In the genomic region with DNA sequence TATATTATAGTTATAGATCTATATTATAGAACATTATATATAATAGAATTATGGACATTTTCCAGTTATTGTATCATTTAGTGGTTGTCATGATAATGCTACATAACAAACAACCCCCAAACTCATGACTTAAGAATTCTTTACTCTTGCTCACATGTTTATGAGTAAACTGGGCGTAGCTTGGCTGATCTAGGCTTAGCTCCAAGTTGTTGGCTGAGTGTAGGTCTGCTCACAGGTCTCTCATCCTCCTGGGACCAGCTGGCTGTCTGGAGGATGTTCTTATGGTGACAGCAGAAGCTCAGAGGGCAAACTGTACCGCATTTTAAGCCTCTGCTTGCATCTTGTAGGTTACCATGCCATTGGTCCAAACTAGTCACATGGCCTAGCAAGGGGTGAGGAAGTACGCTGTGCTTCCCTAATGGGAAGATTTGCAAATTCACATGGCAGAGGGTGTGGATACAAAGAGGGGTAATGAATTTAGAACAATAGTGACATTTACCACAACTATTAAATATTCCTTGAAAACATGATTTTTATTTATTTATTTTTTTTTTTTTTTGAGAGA, we compare ENCODE assay signal across 15 cellular contexts. TPM values are rescaled to one million over a fixed set of nuclear protein-coding genes. Genes with fewer than 3 reads are reported as not detected.
DNase-seq lines count a peak whose midpoint lies in the region; ATAC-seq and TF ChIP-seq lines count a peak whose summit lies in the region.
"Had no signal": no experiment of that assay in that cellular context is flagged by ENCODE, and none has a peak within 500 bp of the region (broad histone marks: within the 10 kb centered on the region; RNA-seq: fewer than 3 reads in every experiment).

No MANE protein-coding gene starts in this region.

- DNase-seq in DND-41 (no peak), fibroblast of the aortic adventitia (ENCODE audit: low read depth) (peak; percentile 16), islet precursor cell (no peak), Kasumi-1 (lab: John Stamatoyannopoulos, UW) (no peak)
- no peak for DNase-seq in CD4-positive, alpha-beta T cell
- DNase-seq: activated CD4-positive, alpha-beta T cell treated with anti-CD3 and anti-CD28 coated beads, Interleukin-2, amount 10 ng/mL, durations not matched to agents 7 days and 5 days; activated effector memory CD4-positive, alpha-beta T cell treated with anti-CD3 and anti-CD28 coated beads, Interleukin-2, amount 50 U/mL, for 16 hours; caudate nucleus; NCI-H1417; SW 1271 had no signal

- no peaks in the 10 kb centered on the region for H3K36me3 ChIP-seq in DND-41 (ENCODE audit: insufficient read depth, low read length)
- H3K36me3 ChIP-seq in SU-DHL-6 (ENCODE audit: low read length): no peaks in the 10 kb centered on the region

- H3K4me3 ChIP-seq in DND-41 (ENCODE audit: low read depth in 1 of 2, low read length in 2 of 2) (no peak overlapping the region), SU-DHL-6 (ENCODE audit: insufficient read depth, low read length, poor library complexity, severe bottlenecking) (no peak overlapping the region), fibroblast of the aortic adventitia (ENCODE audit: low read depth, low read length) (no peak overlapping the region)

- H3K9me3 ChIP-seq in DND-41 (ENCODE audit: insufficient read depth, low read length, severe bottlenecking) (no peaks in the 10 kb centered on the region), SU-DHL-6 (ENCODE audit: insufficient read depth, low read length) (no peaks in the 10 kb centered on the region)
- H3K9me3 ChIP-seq in CD4-positive, alpha-beta T cell (ENCODE audit: control insufficient read depth, low read length): no peaks in the 10 kb centered on the region

- no peaks in the 10 kb centered on the region for H3K79me2 ChIP-seq in DND-41 (ENCODE audit: insufficient read depth, low read length)
- H3K79me2 ChIP-seq in SU-DHL-6 (ENCODE audit: insufficient read depth, low read length): no peaks in the 10 kb centered on the region

- H3K27ac ChIP-seq in DND-41 (ENCODE audit: low read length) (no peak overlapping the region), SU-DHL-6 (ENCODE audit: low read depth, low read length) (no peak overlapping the region)
- no peak overlapping the region for H3K27ac ChIP-seq in CD4-positive, alpha-beta T cell (ENCODE audit: low read depth, low read length)
- H3K27ac ChIP-seq: epithelial cell of prostate had no signal

- CTCF ChIA-PET in CD4-positive, alpha-beta T cell (lab: Charles Lee): no interaction called here

- H3F3A ChIP-seq in SU-DHL-6 (ENCODE audit: insufficient read depth): no peaks in the 10 kb centered on the region

- peaks cover 5% of the 10 kb centered on the region for H3K4me1 Mint-ChIP-seq in CD4-positive, alpha-beta T cell (ENCODE audit: low read depth)

- TF ChIP-seq EP300 in Ishikawa (IDR thresholded peaks at IDR 0.05; ENCODE audit: borderline replicate concordance): no peak

- no peak overlapping the region for H3K4me2 ChIP-seq in DND-41 (ENCODE audit: insufficient read depth, low read length)
- H3K4me2 ChIP-seq in SU-DHL-6 (ENCODE audit: low read depth, low read length, poor library complexity, severe bottlenecking): peak overlapping the region; percentile 6

- POLR2A ChIA-PET in CD4-positive, alpha-beta T cell (lab: Charles Lee): no interaction called here

- H3K9ac ChIP-seq in DND-41 (ENCODE audit: low read depth, low read length) (no peak overlapping the region), SU-DHL-6 (ENCODE audit: low read length) (no peak overlapping the region)

- intact Hi-C loops in CD4-positive, alpha-beta T cell (cut with DNase I, micrococcal nuclease): no loop called here

- H3K27ac Mint-ChIP-seq in CD4-positive, alpha-beta T cell: no peak overlapping the region
- H3K27ac Mint-ChIP-seq: activated CD4-positive, alpha-beta T cell treated with anti-CD3 and anti-CD28 coated beads, Interleukin-2, amount 10 ng/mL, durations not matched to agents 7 days and 5 days had no signal

- no peaks in the 10 kb centered on the region for H3K36me3 Mint-ChIP-seq in CD4-positive, alpha-beta T cell (ENCODE audit: low read depth)

- H3K9me2 ChIP-seq in SU-DHL-6 (replicated peaks; ENCODE audit: insufficient read depth, low read length): no peaks in the 10 kb centered on the region

- TF ChIP-seq CTCF in DND-41 (IDR thresholded peaks at IDR 0.05; ENCODE audit: borderline replicate concordance, extremely low read depth, low read length, poor library complexity, severe bottlenecking): no peak
- no peak for TF ChIP-seq CTCF in SU-DHL-6 (IDR thresholded peaks at IDR 0.05; ENCODE audit: insufficient read depth, low read length, poor library complexity, severe bottlenecking)
- no peak for TF ChIP-seq CTCF in fibroblast of the aortic adventitia (IDR thresholded peaks at IDR 0.05; ENCODE audit: insufficient read depth, low read length)
- no peak for TF ChIP-seq CTCF in CD4-positive, alpha-beta T cell (IDR thresholded peaks at IDR 0.05)

- peaks cover 36% of the 10 kb centered on the region for H3K27me3 Mint-ChIP-seq in CD4-positive, alpha-beta T cell

- H3K9me3 Mint-ChIP-seq in CD4-positive, alpha-beta T cell: no peaks in the 10 kb centered on the region
- H3K9me3 Mint-ChIP-seq: activated CD4-positive, alpha-beta T cell treated with anti-CD3 and anti-CD28 coated beads, Interleukin-2, amount 10 ng/mL, durations not matched to agents 7 days and 5 days had no signal

- H4K20me1 ChIP-seq in DND-41 (ENCODE audit: insufficient read depth, low read length): no peaks in the 10 kb centered on the region
- no peaks in the 10 kb centered on the region for H4K20me1 ChIP-seq in SU-DHL-6 (ENCODE audit: low read depth, low read length)

- no peak overlapping the region for H3K4me3 Mint-ChIP-seq in CD4-positive, alpha-beta T cell
- H3K4me3 Mint-ChIP-seq: activated CD4-positive, alpha-beta T cell treated with anti-CD3 and anti-CD28 coated beads, Interleukin-2, amount 10 ng/mL, durations not matched to agents 7 days and 5 days had no signal

- no peak for TF ChIP-seq RAD21 in Ishikawa (IDR thresholded peaks at IDR 0.05; ENCODE audit: low read depth)

- no peak overlapping the region for H2AFZ ChIP-seq in DND-41 (ENCODE audit: low read depth, low read length)
- H2AFZ ChIP-seq in SU-DHL-6 (ENCODE audit: low read depth, low read length, severe bottlenecking): no peak overlapping the region

- H3K4me1 ChIP-seq in DND-41 (ENCODE audit: insufficient read depth, low read length): no peaks in the 10 kb centered on the region

- ATAC-seq in DND-41 (ENCODE audit: insufficient read depth, low read depth) (peak; percentile 45; the same call in 1 of the 3 replicates), HG03520 (IDR thresholded peaks at IDR 0.05; ENCODE audit: unreplicated experiment) (no peak)
- ATAC-seq in CD4-positive, alpha-beta T cell (ENCODE audit: poor library complexity): no peak

- H3K27me3 ChIP-seq in DND-41 (ENCODE audit: insufficient read depth, low read length, poor library complexity) (peaks cover 7% of the 10 kb centered on the region), SU-DHL-6 (ENCODE audit: low read length) (no peaks in the 10 kb centered on the region)
- peaks cover 8% of the 10 kb centered on the region for H3K27me3 ChIP-seq in CD4-positive, alpha-beta T cell (ENCODE audit: control insufficient read depth, insufficient read depth, low read length)

TF ChIP-seq in Ishikawa, 13 proteins besides CTCF, POLR2A, EP300 and RAD21:
- TF ChIP-seq FOXM1 (IDR thresholded peaks at IDR 0.05; ENCODE audit: borderline replicate concordance, low read depth) (no peak), EGR1 (IDR thresholded peaks at IDR 0.05) (no peak), TEAD4 (IDR thresholded peaks at IDR 0.05) (no peak)
- TF ChIP-seq, protein P1, sequence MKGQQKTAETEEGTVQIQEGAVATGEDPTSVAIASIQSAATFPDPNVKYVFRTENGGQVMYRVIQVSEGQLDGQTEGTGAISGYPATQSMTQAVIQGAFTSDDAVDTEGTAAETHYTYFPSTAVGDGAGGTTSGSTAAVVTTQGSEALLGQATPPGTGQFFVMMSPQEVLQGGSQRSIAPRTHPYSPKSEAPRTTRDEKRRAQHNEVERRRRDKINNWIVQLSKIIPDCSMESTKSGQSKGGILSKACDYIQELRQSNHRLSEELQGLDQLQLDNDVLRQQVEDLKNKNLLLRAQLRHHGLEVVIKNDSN (IDR thresholded peaks at IDR 0.05): peak; percentile 61
- TF ChIP-seq, protein P2, sequence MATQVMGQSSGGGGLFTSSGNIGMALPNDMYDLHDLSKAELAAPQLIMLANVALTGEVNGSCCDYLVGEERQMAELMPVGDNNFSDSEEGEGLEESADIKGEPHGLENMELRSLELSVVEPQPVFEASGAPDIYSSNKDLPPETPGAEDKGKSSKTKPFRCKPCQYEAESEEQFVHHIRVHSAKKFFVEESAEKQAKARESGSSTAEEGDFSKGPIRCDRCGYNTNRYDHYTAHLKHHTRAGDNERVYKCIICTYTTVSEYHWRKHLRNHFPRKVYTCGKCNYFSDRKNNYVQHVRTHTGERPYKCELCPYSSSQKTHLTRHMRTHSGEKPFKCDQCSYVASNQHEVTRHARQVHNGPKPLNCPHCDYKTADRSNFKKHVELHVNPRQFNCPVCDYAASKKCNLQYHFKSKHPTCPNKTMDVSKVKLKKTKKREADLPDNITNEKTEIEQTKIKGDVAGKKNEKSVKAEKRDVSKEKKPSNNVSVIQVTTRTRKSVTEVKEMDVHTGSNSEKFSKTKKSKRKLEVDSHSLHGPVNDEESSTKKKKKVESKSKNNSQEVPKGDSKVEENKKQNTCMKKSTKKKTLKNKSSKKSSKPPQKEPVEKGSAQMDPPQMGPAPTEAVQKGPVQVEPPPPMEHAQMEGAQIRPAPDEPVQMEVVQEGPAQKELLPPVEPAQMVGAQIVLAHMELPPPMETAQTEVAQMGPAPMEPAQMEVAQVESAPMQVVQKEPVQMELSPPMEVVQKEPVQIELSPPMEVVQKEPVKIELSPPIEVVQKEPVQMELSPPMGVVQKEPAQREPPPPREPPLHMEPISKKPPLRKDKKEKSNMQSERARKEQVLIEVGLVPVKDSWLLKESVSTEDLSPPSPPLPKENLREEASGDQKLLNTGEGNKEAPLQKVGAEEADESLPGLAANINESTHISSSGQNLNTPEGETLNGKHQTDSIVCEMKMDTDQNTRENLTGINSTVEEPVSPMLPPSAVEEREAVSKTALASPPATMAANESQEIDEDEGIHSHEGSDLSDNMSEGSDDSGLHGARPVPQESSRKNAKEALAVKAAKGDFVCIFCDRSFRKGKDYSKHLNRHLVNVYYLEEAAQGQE (IDR thresholded peaks at IDR 0.05; ENCODE audit: low read depth): no peak

RNA-seq across cellular contexts. Expression of a gene that starts 34.2 kb away (rescaled TPM):
- total RNA-seq in fibroblast of the aortic adventitia (ENCODE audit: low replicate concordance): not detected in 2 replicates
- total RNA-seq in CD4-positive, alpha-beta T cell: not detected
- total RNA-seq: activated CD4-positive, alpha-beta T cell treated with anti-CD3 and anti-CD28 coated beads, Interleukin-2, amount 10 ng/mL, durations not matched to agents 7 days and 5 days; subcutaneous adipose tissue had no signal

RNA-seq across cellular contexts. Expression of a gene that starts 54.8 kb away (rescaled TPM):
- total RNA-seq in fibroblast of the aortic adventitia (ENCODE audit: low replicate concordance): not detected in 2 replicates
- not detected for total RNA-seq in CD4-positive, alpha-beta T cell
- total RNA-seq: activated CD4-positive, alpha-beta T cell treated with anti-CD3 and anti-CD28 coated beads, Interleukin-2, amount 10 ng/mL, durations not matched to agents 7 days and 5 days; subcutaneous adipose tissue had no signal
